8 cellular contexts compared by ENCODE assay signal in genomic region chr7:150778738-150779301, GRCh38. TPM values are rescaled to one million over a fixed set of nuclear protein-coding genes. Genes with fewer than 3 reads are reported as not detected.
DNase-seq lines count a peak whose midpoint lies in the region; ATAC-seq and TF ChIP-seq lines count a peak whose summit lies in the region.

No MANE protein-coding gene starts in this region.

- peak; percentile 89 for TF ChIP-seq CTCF in HFF-Myc (IDR thresholded peaks at IDR 0.05; ENCODE audit: low read depth, low read length, missing control alignments)
- TF ChIP-seq CTCF in lower lobe of right lung (IDR thresholded peaks at IDR 0.05): peak; percentile 88

- ATAC-seq in lower lobe of right lung: peak; percentile 87 to 90
- ATAC-seq in HG02870 (IDR thresholded peaks at IDR 0.05; ENCODE audit: unreplicated experiment): no peak

- H3K36me3 ChIP-seq in lower lobe of right lung: no peaks in the 10 kb centered on the region

- intact Hi-C loops in lower lobe of right lung (cut with DNase I): no loop called here

- no peaks in the 10 kb centered on the region for H3K27me3 ChIP-seq in lower lobe of right lung (ENCODE audit: low read depth)

- H3K27ac ChIP-seq in lower lobe of right lung: no peak overlapping the region

- H3K4me1 ChIP-seq in lower lobe of right lung: peaks cover 23% of the 10 kb centered on the region

- no peaks in the 10 kb centered on the region for H3K9me3 ChIP-seq in lower lobe of right lung

- DNase-seq in CD1c-positive myeloid dendritic cell (ENCODE audit: extremely low spot score) (peak; percentile 86), HFF-Myc (ENCODE audit: extremely low read depth, low read depth) (peak; percentile 56), NCI-H446 treated with DMSO at 0.1 percent for 48 hours (lab: John Stamatoyannopoulos, UW) (peak; percentile 37), dermis blood vessel endothelial cell (peak; percentile 87), lower lobe of right lung (peak; percentile 85)
- peak; percentile 76 for DNase-seq in activated CD4-positive, alpha-beta T cell treated with anti-CD3 and anti-CD28 coated beads, Interleukin-2, amount 50 U/mL, for 1 hour
- peak; percentile 63 for DNase-seq in stimulated activated CD8-positive, alpha-beta memory T cell treated with anti-CD3 and anti-CD28 coated beads, Interleukin-12 subunit alpha, Interleukin-12 subunit beta, amount 100 ng/mL, for 1 hour (ENCODE audit: low read depth)

- H3K4me3 ChIP-seq in HFF-Myc (replicated peaks; ENCODE audit: low read depth, low read length) (no peak overlapping the region), lower lobe of right lung (no peak overlapping the region)

RNA-seq across cellular contexts. Expression of gene TMEM176B, which starts 21.3 kb away (rescaled TPM):
- total RNA-seq in dermis blood vessel endothelial cell (not detected in 2 replicates), lower lobe of right lung (69.4 TPM)

RNA-seq across cellular contexts. Expression of gene TMEM176A, which starts 21.7 kb away (rescaled TPM):
- total RNA-seq in dermis blood vessel endothelial cell (not detected in 2 replicates), lower lobe of right lung (57.4 TPM)

RNA-seq across cellular contexts. Expression of gene GIMAP5, which starts 41.6 kb away (rescaled TPM):
- 203 and 350 TPM in 2 replicates for total RNA-seq in dermis blood vessel endothelial cell
- 31.9 TPM for total RNA-seq in lower lobe of right lung

Comparison
In these comparisons a context has a peak if more than half of its experiments do, and no peak if none do; other contexts are left out.
1. DNase-seq: peak in every context shown above with its lines; median percentile 87 in dermis blood vessel endothelial cell; 86 in CD1c-positive myeloid dendritic cell; 85 in lower lobe of right lung; 76 in activated CD4-positive, alpha-beta T cell treated with anti-CD3 and anti-CD28 coated beads, Interleukin-2, amount 50 U/mL, for 1 hour; 63 in stimulated activated CD8-positive, alpha-beta memory T cell treated with anti-CD3 and anti-CD28 coated beads, Interleukin-12 subunit alpha, Interleukin-12 subunit beta, amount 100 ng/mL, for 1 hour; 56 in HFF-Myc; 37 in NCI-H446 treated with DMSO at 0.1 percent for 48 hours.
2. RNA of gene TMEM176B, which starts 21.3 kb away (total RNA-seq): 69.4 TPM in lower lobe of right lung (single experiment); not detected in dermis blood vessel endothelial cell; every median in the first group is over 10 times any median in the second.
3. RNA of gene TMEM176A, which starts 21.7 kb away (total RNA-seq): 57.4 TPM in lower lobe of right lung (single experiment); not detected in dermis blood vessel endothelial cell; every median in the first group is over 10 times any median in the second.